In the genomic region with DNA sequence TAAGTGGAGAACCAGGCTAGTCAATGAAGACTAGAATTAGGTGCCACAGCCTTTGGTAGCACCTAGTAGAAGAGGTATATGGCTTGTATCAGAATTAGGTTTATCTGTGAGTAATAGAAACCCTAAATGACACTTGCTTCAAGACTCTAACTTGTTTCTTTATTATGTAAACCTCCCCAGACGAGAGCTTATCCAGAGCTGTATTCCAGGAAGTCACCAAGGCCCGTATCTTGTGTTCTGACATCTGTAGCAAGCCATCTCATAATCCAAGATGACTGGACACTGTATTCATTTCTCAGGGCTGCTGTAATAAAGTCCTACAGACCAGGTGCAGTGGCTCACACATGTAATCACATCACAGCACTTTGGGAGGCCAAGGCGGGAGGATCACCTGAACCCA, we compare ENCODE assay signal across 30 cellular contexts.
"Had no signal": no experiment of that assay in that cellular context is flagged by ENCODE, and none has a peak within 500 bp of the region (broad histone marks: within the 10 kb centered on the region; RNA-seq: fewer than 3 reads in every experiment).

No MANE protein-coding gene starts in this region.

- FAIRE-seq: RCC 7860 had no signal

- H3K9me3 ChIP-seq: MG63, SJCRH30 had no signal

- H3K4me1 ChIP-seq: SJCRH30 had no signal

- H3K27me3 ChIP-seq: MG63, SJCRH30 had no signal

- H3K27ac ChIP-seq: PC-9, RWPE1, SJCRH30, SK-N-MC had no signal

- DNase-seq: Kasumi-1, MG63, NCI-H1048, NCI-H1092 treated with DMSO at 0.1 percent for 48 hours, NCI-H1105 treated with DMSO at 0.1 percent for 48 hours, NCI-H1436, NCI-H1694 treated with DMSO at 0.1 percent for 48 hours, NCI-H187 treated with DMSO at 0.1 percent for 48 hours, NCI-H2029, NCI-H2081, NCI-H2171 treated with DMSO at 0.1 percent for 48 hours, NCI-H2227 treated with DMSO at 0.1 percent for 48 hours, NCI-H345, NCI-H446, NCI-H510A treated with DMSO at 0.1 percent for 48 hours, NCI-H524 treated with DMSO at 0.1 percent for 48 hours, NCI-H526 treated with DMSO at 0.1 percent for 48 hours, NCI-H748 treated with DMSO at 0.1 percent for 48 hours, NCI-H82, PC-9, SHP77, SIG-M5, SJCRH30, T-helper 1 cell had no signal

- H3K36me3 ChIP-seq: MG63, SJCRH30 had no signal

- H3K4me3 ChIP-seq: MG63, PC-9, SJCRH30, SK-N-MC had no signal

- H3K4me2 ChIP-seq: PC-9 had no signal

- ATAC-seq: Panc1, Right ventricle myocardium inferior, SK-N-SH treated with all-trans-retinoic acid at 6 μM for 48 hours had no signal

- H2AFZ ChIP-seq: PC-9 had no signal
